ENCODE assay signal across 14 cellular contexts in genomic region chrX:129717902-129718301, GRCh38. TPM values are rescaled to one million over a fixed set of nuclear protein-coding genes. Genes with fewer than 3 reads are reported as not detected.
DNase-seq lines count a peak whose midpoint lies in the region; ATAC-seq and TF ChIP-seq lines count a peak whose summit lies in the region.
"Had no signal": no experiment of that assay in that cellular context is flagged by ENCODE, and none has a peak within 500 bp of the region (broad histone marks: within the 10 kb centered on the region; RNA-seq: fewer than 3 reads in every experiment).

No MANE protein-coding gene starts in this region.

- H3K27ac ChIP-seq in right atrium auricular region, result no peak overlapping the region
- H3K27ac ChIP-seq in thoracic aorta, result no peak overlapping the region
- no peak overlapping the region for H3K27ac ChIP-seq in sigmoid colon

- H3K36me3 ChIP-seq in right atrium auricular region, result no peaks in the 10 kb centered on the region
- H3K36me3 ChIP-seq in thoracic aorta, result no peaks in the 10 kb centered on the region
- H3K36me3 ChIP-seq in sigmoid colon, result no peaks in the 10 kb centered on the region

- ATAC-seq in Right ventricle myocardium superior (ENCODE audit: poor library complexity), result peak; percentile 39
- ATAC-seq in thoracic aorta (ENCODE audit: insufficient number of reproducible peaks, low FRiP score, low read depth), result peak; percentile 36

- TF ChIP-seq EP300 in sigmoid colon (IDR thresholded peaks at IDR 0.05), result no peak

- no peak for DNase-seq in Right ventricle myocardium superior
- no peak for DNase-seq in right atrium auricular region (ENCODE audit: low spot score)
- DNase-seq in astrocyte of the spinal cord (ENCODE audit: low read depth, low spot score), result peak; percentile 68
- peak; percentile 46 for DNase-seq in glomerular visceral epithelial cell (ENCODE audit: extremely low spot score)
- DNase-seq in thoracic aorta (ENCODE audit: low spot score), result peak; percentile 30
- DNase-seq in KBM-7, result no peak
- no peak for DNase-seq in hepatic stellate cell (ENCODE audit: low spot score)
- DNase-seq in sigmoid colon, result no peak
- DNase-seq: activated CD4-positive, alpha-beta T cell treated with anti-CD3 and anti-CD28 coated beads, Interleukin-2, amount 10 ng/mL, durations not matched to agents 7 days and 5 days; activated effector memory CD4-positive, alpha-beta T cell treated with Interleukin-2 at 50 U/mL for 16 hours; NCI-H1105 treated with DMSO at 0.1 percent for 48 hours; NCI-H82; SW 1271 had no signal

- in situ Hi-C loops in astrocyte of the spinal cord (cut with HindIII; ENCODE audit: low sequenced_read_pairs) (no loop called here), KBM-7 (cut with MboI; ENCODE audit: low pct_unique_long_range_greater_than_20kb, low sequenced_read_pairs) (no loop called here)

- H3K4me3 ChIP-seq in right atrium auricular region (no peak overlapping the region), astrocyte of the spinal cord (ENCODE audit: low read depth, low read length) (no peak overlapping the region), thoracic aorta (no peak overlapping the region), sigmoid colon (no peak overlapping the region)

- TF ChIP-seq CTCF in right atrium auricular region (IDR thresholded peaks at IDR 0.05) (no peak), astrocyte of the spinal cord (IDR thresholded peaks at IDR 0.05; ENCODE audit: low read depth, low read length) (no peak), thoracic aorta (IDR thresholded peaks at IDR 0.05) (no peak), sigmoid colon (IDR thresholded peaks at IDR 0.05) (no peak)

- H3K4me1 ChIP-seq in right atrium auricular region, result no peaks in the 10 kb centered on the region
- H3K4me1 ChIP-seq in thoracic aorta (ENCODE audit: control insufficient read depth in 1 of 2, low read depth in 2 of 2), result no peaks in the 10 kb centered on the region
- H3K4me1 ChIP-seq in sigmoid colon, result no peaks in the 10 kb centered on the region

- intact Hi-C loops in Right ventricle myocardium superior (cut with DNase I) (no loop called here), sigmoid colon (cut with DNase I) (no loop called here)

- 73 to 83% methylated on average over 5 of the region's 5 CpGs for WGBS in sigmoid colon, 2 donors

- H3K9me3 ChIP-seq in right atrium auricular region, result no peaks in the 10 kb centered on the region
- H3K9me3 ChIP-seq in thoracic aorta, result no peaks in the 10 kb centered on the region
- H3K9me3 ChIP-seq in sigmoid colon, result no peaks in the 10 kb centered on the region

- no peak for TF ChIP-seq POLR2A in sigmoid colon (IDR thresholded peaks at IDR 0.05)

- H3K27me3 ChIP-seq in right atrium auricular region (no peaks in the 10 kb centered on the region), thoracic aorta (replicated peaks; ENCODE audit: insufficient read depth) (no peaks in the 10 kb centered on the region), sigmoid colon (no peaks in the 10 kb centered on the region)

RNA-seq across cellular contexts. Expression of gene XPNPEP2, which starts 20.9 kb away (rescaled TPM):
- 0.73 TPM for total RNA-seq in Right ventricle myocardium superior
- 1 to 10 TPM; 2.0 to 3.5 TPM for total RNA-seq in right atrium auricular region
- total RNA-seq in thoracic aorta, result 1 to 10 TPM; 2.7 to 4.2 TPM
- 10 to 100 TPM in 1 of 4 donors, 1 to 10 TPM in 3; 2.6 to 11.1 (median 4.7) TPM for total RNA-seq in sigmoid colon
- 1 to 10 TPM; 1.8 to 3.3 (median 2.5) TPM for polyA plus RNA-seq in sigmoid colon
- total RNA-seq: pulmonary artery endothelial cell had no signal

Comparison
In these comparisons a context has a peak if more than half of its experiments do, and no peak if none do; other contexts are left out.
1. DNase-seq: peak in astrocyte of the spinal cord (single experiment), glomerular visceral epithelial cell (single experiment) and thoracic aorta (single experiment); none in Right ventricle myocardium superior (single experiment), right atrium auricular region (single experiment), KBM-7 (single experiment), hepatic stellate cell (single experiment) and sigmoid colon (single experiment).